25 cellular contexts compared by ENCODE assay signal in genomic region chr5:1950708-1951103, GRCh38.
DNase-seq lines count a peak whose midpoint lies in the region; ATAC-seq and TF ChIP-seq lines count a peak whose summit lies in the region.
"Had no signal": no experiment of that assay in that cellular context is flagged by ENCODE, and none has a peak within 500 bp of the region (broad histone marks: within the 10 kb centered on the region; RNA-seq: fewer than 3 reads in every experiment).

No MANE protein-coding gene starts in this region.

- 71% methylated on average over 7 of the region's 22 CpGs for WGBS in mammary epithelial cell (ENCODE audit: low coverage, missing lambda C conversion rate)

- H3K4me1 ChIP-seq in mammary epithelial cell (ENCODE audit: insufficient read depth, low read length), result peaks cover 15% of the 10 kb centered on the region
- H3K4me1 ChIP-seq: lower lobe of right lung, Peyer's patch, psoas muscle had no signal

- no peaks in the 10 kb centered on the region; the same call in 1 of the 2 replicates for H3K36me3 ChIP-seq in MG63
- no peaks in the 10 kb centered on the region for H3K36me3 ChIP-seq in mammary epithelial cell (ENCODE audit: insufficient read depth, low read length)
- H3K36me3 ChIP-seq: lower lobe of right lung, neutrophil, Peyer's patch, suprapubic skin had no signal

- intact Hi-C loops in mammary epithelial cell (cut with micrococcal nuclease), result no loop called here

- dilution Hi-C loops in mammary epithelial cell (cut with HindIII; ENCODE audit: low sequenced_read_pairs), result loop anchor here (5.0 to 25.0 kb wide), 3 partner anchors 57 to 1362 kb away; no protein-coding TSS in a partner anchor

- peak overlapping the region; percentile 95 for H3K27ac ChIP-seq in mammary epithelial cell (ENCODE audit: insufficient read depth, low read depth, low read length)
- H3K27ac ChIP-seq: 22Rv1, lower lobe of right lung, neutrophil, Peyer's patch, psoas muscle, suprapubic skin had no signal

- no peak for TF ChIP-seq CTCF in mammary epithelial cell (conservative IDR thresholded peaks at IDR 0.05 in 1 of 2, IDR thresholded peaks at IDR 0.05 in 1 of 2; ENCODE audit: extremely low read depth in 1 of 2, insufficient read depth in 1 of 2, low read depth in 1 of 2, low read length in 2 of 2)

- no peak overlapping the region for H3K4me3 ChIP-seq in MG63
- H3K4me3 ChIP-seq in mammary epithelial cell (replicated peaks in 1 of 3; ENCODE audit: insufficient read depth in 1 of 3, low read depth in 2 of 3, low read length in 3 of 3), result peak overlapping the region in 1 of 3 experiments; percentile 8
- H3K4me3 ChIP-seq: lower lobe of right lung, Peyer's patch, psoas muscle had no signal

- H2AFZ ChIP-seq in mammary epithelial cell (ENCODE audit: low read depth, low read length), result no peak overlapping the region

- H3K79me2 ChIP-seq in mammary epithelial cell (ENCODE audit: insufficient read depth, low read length), result peaks cover 13% of the 10 kb centered on the region

- H3K4me2 ChIP-seq in mammary epithelial cell (ENCODE audit: insufficient read depth, low read depth, low read length), result no peak overlapping the region

- no peak overlapping the region for H3K9ac ChIP-seq in mammary epithelial cell (ENCODE audit: insufficient read depth, low read length)

- CTCF ChIA-PET in mammary epithelial cell (lab: Charles Lee; ENCODE audit: low non-redundant PET), result no interaction called here

- no TSS peak for BruUV-seq in mammary epithelial cell (replicated peaks; lab: Mats Ljungman, UMichigan)

- H3K9me3 ChIP-seq in MG63 (no peaks in the 10 kb centered on the region), mammary epithelial cell (replicated peaks; ENCODE audit: insufficient read depth, low read length) (peaks cover 8% of the 10 kb centered on the region)
- H3K9me3 ChIP-seq: lower lobe of right lung, neutrophil, Peyer's patch, psoas muscle, suprapubic skin had no signal

- in situ Hi-C loops in mammary epithelial cell (cut with MboI; ENCODE audit: low sequenced_read_pairs in 2 of 2), result no loop called here

- no peak for ATAC-seq in GM18511 (IDR thresholded peaks at IDR 0.05; ENCODE audit: unreplicated experiment)
- ATAC-seq: psoas muscle had no signal

- H4K20me1 ChIP-seq in mammary epithelial cell (ENCODE audit: insufficient read depth, low read length), result no peaks in the 10 kb centered on the region

- peak; percentile 15 for DNase-seq in DMS53 (lab: John Stamatoyannopoulos, UW)
- no peak for DNase-seq in DMS53 treated with DMSO at 0.1 percent for 48 hours (lab: John Stamatoyannopoulos, UW; ENCODE audit: unreplicated experiment)
- DNase-seq in MG63, result peak; percentile 86
- peak; percentile 74 for DNase-seq in mammary epithelial cell
- DNase-seq in mesenteric fat pad (ENCODE audit: low spot score), result peak; percentile 57
- DNase-seq in DMS 273 (lab: John Stamatoyannopoulos, UW; ENCODE audit: unreplicated experiment), result no peak
- DNase-seq in SK-N-DZ (ENCODE audit: low spot score), result no peak
- DNase-seq: activated CD4-positive, CD25-positive, alpha-beta regulatory T cell; activated naive CD4-positive, alpha-beta T cell; activated T-cell treated with anti-CD3 and anti-CD28 coated beads, Interleukin-2, amount 50 U/mL, for 1 hour; CD4-positive, alpha-beta memory T cell; central memory CD4-positive, alpha-beta T cell; dermis blood vessel endothelial cell; H9; lower lobe of right lung; MM.1S; NCI-H1436 treated with DMSO at 0.1 percent for 48 hours; NCI-H510A treated with DMSO at 0.1 percent for 48 hours; Peyer's patch; psoas muscle; T1000 had no signal

- H3K27me3 ChIP-seq in MG63 (no peaks in the 10 kb centered on the region), mammary epithelial cell (ENCODE audit: insufficient read depth, low read length) (no peaks in the 10 kb centered on the region)
- H3K27me3 ChIP-seq: Peyer's patch, suprapubic skin had no signal

Comparison
In these comparisons a context has a peak if more than half of its experiments do, and no peak if none do; other contexts are left out.
1. DNase-seq: peak in DMS53 (single experiment), MG63 (single experiment), mammary epithelial cell (single experiment) and mesenteric fat pad (single experiment); none in DMS53 treated with DMSO at 0.1 percent for 48 hours (single experiment), DMS 273 (single experiment) and SK-N-DZ (single experiment).